1 cellular context compared by ENCODE assay signal in genomic region chr6:96394727-96395126, GRCh38.
TF ChIP-seq lines count a peak whose summit lies in the region.

No MANE protein-coding gene starts in this region.

TF ChIP-seq in HCT116, 20 proteins besides CTCF, POLR2A, EP300 and RAD21 (continued from another document):
- TF ChIP-seq ZBTB33 (IDR thresholded peaks at IDR 0.05; ENCODE audit: extremely low read depth, insufficient replicate concordance, low read length): no peak
